ENCODE assay signal across 9 cellular contexts in the genomic region with DNA sequence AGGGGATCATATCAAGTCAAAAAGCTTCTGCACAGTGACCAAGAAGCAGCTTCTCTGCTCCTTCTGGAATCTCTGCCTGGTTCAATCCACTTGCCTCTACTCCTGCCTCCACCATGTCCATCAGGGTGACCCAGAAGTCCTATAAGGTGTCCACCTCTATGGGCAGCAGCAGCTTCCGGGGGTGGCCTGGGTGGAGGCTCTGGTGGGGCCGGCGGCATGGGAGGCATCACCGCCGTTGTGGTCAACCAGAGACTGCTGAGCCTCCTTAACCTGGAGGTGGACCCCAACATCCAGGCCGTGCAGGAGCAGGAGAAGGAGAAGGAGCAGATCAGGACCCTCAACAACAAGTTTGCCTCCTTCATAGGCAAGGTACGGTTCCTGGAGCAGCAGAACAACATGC.
"Had no signal": no experiment of that assay in that cellular context is flagged by ENCODE, and none has a peak within 500 bp of the region (broad histone marks: within the 10 kb centered on the region; RNA-seq: fewer than 3 reads in every experiment).

No MANE protein-coding gene starts in this region.

- H3K36me3 ChIP-seq: HAP-1 had no signal

- H3K9ac ChIP-seq: GM23248 had no signal

- H3K27ac ChIP-seq: GM23248 had no signal

- H2AFZ ChIP-seq: GM23248, GM23338 had no signal

- ATAC-seq: GM23338, HCT116 had no signal

- H3K4me3 ChIP-seq: GM23248, GM23338, HAP-1 had no signal

- DNase-seq: GM23248, GOT3, H7, H9, HCEC 1CT, HFFc6 had no signal

- H3K4me3 Mint-ChIP-seq: GM23338, H9, HFFc6 had no signal

- H3K4me1 ChIP-seq: HAP-1 had no signal

- H3K4me2 ChIP-seq: GM23338 had no signal

- H3K27ac Mint-ChIP-seq: GM23338, H9, HFFc6 had no signal
